14 cellular contexts compared by ENCODE assay signal in the genomic region with DNA sequence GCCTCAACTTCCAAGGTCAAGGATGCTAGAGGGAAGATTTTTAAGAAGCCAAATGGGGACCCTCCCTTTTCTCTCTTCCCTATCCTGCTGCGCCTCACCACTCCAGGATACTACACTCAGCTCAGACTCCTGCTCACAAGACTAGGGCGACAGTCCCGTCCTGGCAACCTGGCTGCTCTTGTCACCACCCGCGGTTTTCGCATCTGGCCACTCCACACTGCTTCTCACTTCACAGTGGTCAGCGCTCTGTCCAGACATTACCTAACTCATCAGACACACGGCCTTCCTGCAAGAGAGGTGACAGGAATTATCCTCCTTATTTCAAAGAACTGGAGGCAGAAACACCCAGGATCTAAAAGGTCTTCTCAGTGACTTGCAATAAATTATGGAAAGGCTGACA. TPM values are rescaled to one million over a fixed set of nuclear protein-coding genes. Genes with fewer than 3 reads are reported as not detected.
A peak's percentile ranks its signal among the peaks of the same experiment; 100 is the strongest.
DNase-seq lines count a peak whose midpoint lies in the region; ATAC-seq and TF ChIP-seq lines count a peak whose summit lies in the region.
"Had no signal": no experiment of that assay in that cellular context is flagged by ENCODE, and none has a peak within 500 bp of the region (broad histone marks: within the 10 kb centered on the region; RNA-seq: fewer than 3 reads in every experiment).

No MANE protein-coding gene starts in this region.

- no peaks in the 10 kb centered on the region for H3K9me2 ChIP-seq in PC-3 (replicated peaks; ENCODE audit: low read length)

- H4K20me1 ChIP-seq in BLaER1 (no peaks in the 10 kb centered on the region), osteoblast (ENCODE audit: insufficient read depth, low read length) (no peaks in the 10 kb centered on the region), PC-3 (ENCODE audit: low read length) (no peaks in the 10 kb centered on the region)

- H3K4me1 ChIP-seq in BLaER1 (peaks cover 77% of the 10 kb centered on the region), esophagus muscularis mucosa (no peaks in the 10 kb centered on the region), osteoblast (ENCODE audit: insufficient read depth, low read length) (no peaks in the 10 kb centered on the region), PC-3 (ENCODE audit: insufficient read depth, low read length) (no peaks in the 10 kb centered on the region)

- POLR2A ChIA-PET in PC-3 (lab: Charles Lee; ENCODE audit: unreplicated experiment), result no interaction called here

- TF ChIP-seq CTCF in WERI-Rb-1 (IDR thresholded peaks at IDR 0.05; ENCODE audit: low read depth, low read length) (no peak), esophagus muscularis mucosa (IDR thresholded peaks at IDR 0.05) (no peak), osteoblast (IDR thresholded peaks at IDR 0.05; ENCODE audit: extremely low read depth, low read depth, low read length) (no peak), PC-3 (conservative IDR thresholded peaks at IDR 0.05; ENCODE audit: low read depth, low read length) (no peak)

- CTCF ChIA-PET in PC-3 (lab: Charles Lee), result no interaction called here

- TF ChIP-seq POLR2A in esophagus muscularis mucosa (IDR thresholded peaks at IDR 0.05; ENCODE audit: low read depth), result no peak

- peak overlapping the region; percentile 9; the same call in 1 of the 2 replicates for H3K4me3 ChIP-seq in BLaER1
- no peak overlapping the region for H3K4me3 ChIP-seq in WERI-Rb-1 (ENCODE audit: low read depth, low read length)
- H3K4me3 ChIP-seq in esophagus muscularis mucosa, result no peak overlapping the region
- H3K4me3 ChIP-seq in osteoblast (ENCODE audit: insufficient read depth, low read length), result no peak overlapping the region
- H3K4me3 ChIP-seq in PC-3 (ENCODE audit: low read length), result no peak overlapping the region

- H3K9ac ChIP-seq in BLaER1, result peak overlapping the region; percentile 68; the same call in 1 of the 2 replicates
- H3K9ac ChIP-seq in PC-3 (ENCODE audit: low read length), result no peak overlapping the region

- H2AFZ ChIP-seq in osteoblast (ENCODE audit: low read length) (no peak overlapping the region), PC-3 (ENCODE audit: low read length) (no peak overlapping the region)

- ATAC-seq in PC-3, result no peak
- ATAC-seq: CD8-positive, alpha-beta T cell; HepG2 had no signal

- H3K27ac ChIP-seq in BLaER1 (peak overlapping the region; percentile 91), WERI-Rb-1 (peak overlapping the region; percentile 24), esophagus muscularis mucosa (replicated peaks in 1 of 4) (no peak overlapping the region), osteoblast (ENCODE audit: low read depth, low read length) (no peak overlapping the region), PC-3 (ENCODE audit: low read length) (no peak overlapping the region)

- no TSS peak for BruUV-seq in PC-3 (replicated peaks; lab: Mats Ljungman, UMichigan)

- no peaks in the 10 kb centered on the region for H3F3A ChIP-seq in PC-3 (ENCODE audit: low read length, unreplicated experiment)

- intact Hi-C loops in esophagus muscularis mucosa (cut with DNase I) (no loop called here), PC-3 (cut with micrococcal nuclease) (no loop called here)

- peak overlapping the region; percentile 80 for H3K4me2 ChIP-seq in BLaER1
- H3K4me2 ChIP-seq in osteoblast (ENCODE audit: insufficient read depth, low read length), result no peak overlapping the region
- H3K4me2 ChIP-seq in PC-3 (ENCODE audit: low read length), result no peak overlapping the region

- H3K36me3 ChIP-seq in BLaER1 (no peaks in the 10 kb centered on the region), WERI-Rb-1 (no peaks in the 10 kb centered on the region), esophagus muscularis mucosa (no peaks in the 10 kb centered on the region), osteoblast (ENCODE audit: insufficient read depth, low read length) (no peaks in the 10 kb centered on the region), PC-3 (ENCODE audit: low read depth, low read length) (no peaks in the 10 kb centered on the region)

- no peaks in the 10 kb centered on the region for H3K27me3 ChIP-seq in BLaER1
- H3K27me3 ChIP-seq in WERI-Rb-1 (ENCODE audit: insufficient read depth, low read depth, severe bottlenecking), result no peaks in the 10 kb centered on the region
- H3K27me3 ChIP-seq in esophagus muscularis mucosa, result no peaks in the 10 kb centered on the region
- H3K27me3 ChIP-seq in osteoblast (ENCODE audit: insufficient read depth, low read length), result no peaks in the 10 kb centered on the region
- H3K27me3 ChIP-seq in PC-3 (ENCODE audit: low read length), result no peaks in the 10 kb centered on the region

- 94% methylated on average over 8 of the region's 8 CpGs for WGBS in esophagus muscularis mucosa

- in situ Hi-C loops in G401 (cut with HindIII; ENCODE audit: low sequenced_read_pairs), result no loop called here

- no peak for TF ChIP-seq EP300 in esophagus muscularis mucosa (IDR thresholded peaks at IDR 0.05)

- H3K9me3 ChIP-seq in BLaER1, result no peaks in the 10 kb centered on the region
- no peaks in the 10 kb centered on the region for H3K9me3 ChIP-seq in WERI-Rb-1 (ENCODE audit: severe bottlenecking)
- no peaks in the 10 kb centered on the region for H3K9me3 ChIP-seq in esophagus muscularis mucosa
- no peaks in the 10 kb centered on the region for H3K9me3 ChIP-seq in osteoblast (ENCODE audit: low read depth, low read length)
- no peaks in the 10 kb centered on the region for H3K9me3 ChIP-seq in PC-3 (ENCODE audit: low read length)

- H3K79me2 ChIP-seq in osteoblast (ENCODE audit: insufficient read depth, low read length) (no peaks in the 10 kb centered on the region), PC-3 (ENCODE audit: low read length) (no peaks in the 10 kb centered on the region)

- peak; percentile 93 for DNase-seq in G401 (ENCODE audit: low spot score)
- DNase-seq in WERI-Rb-1, result peak; percentile 44
- DNase-seq in esophagus muscularis mucosa (ENCODE audit: extremely low spot score), result peak; percentile 82
- DNase-seq in osteoblast (ENCODE audit: insufficient read length, low spot score, missing footprints), result no peak
- DNase-seq in PC-3, result no peak
- DNase-seq in HK-2 (ENCODE audit: unreplicated experiment), result no peak
- DNase-seq: CD8-positive, alpha-beta T cell; COR-L47; DMS153; GOT3; H9 had no signal

RNA-seq across cellular contexts. Expression of gene ASTN1, which starts 42.1 kb away (rescaled TPM):
- total RNA-seq in G401 (2014; rRNA removed; shearing (Covaris generic)), result not detected in 2 replicates
- 1 to 10 TPM; 1.2 to 2.2 (median 1.6) TPM for total RNA-seq in esophagus muscularis mucosa
- total RNA-seq in osteoblast, result under 0.01 TPM in 1 of 2 replicates, not detected in the other
- not detected in 2 replicates for total RNA-seq in PC-3 (2014; rRNA removed)
- total RNA-seq: B cell; CD8-positive, alpha-beta T cell; HepG2 had no signal

RNA-seq across cellular contexts. Expression of gene BRINP2, which starts 48.3 kb away (rescaled TPM):
- total RNA-seq in G401 (2014; rRNA removed; shearing (Covaris generic)), result not detected in 2 replicates
- total RNA-seq in esophagus muscularis mucosa, result 1 to 10 TPM in 1 of 4 donors, under 1 TPM in 3; 0.42 to 1.7 (median 0.70) TPM
- total RNA-seq in osteoblast, result not detected in 2 replicates
- 2.6 and 3.7 TPM in 2 replicates for total RNA-seq in PC-3 (2014; rRNA removed)
- total RNA-seq: B cell; CD8-positive, alpha-beta T cell; H9 had no signal

Comparison
In these comparisons a context has a peak if more than half of its experiments do, and no peak if none do; other contexts are left out.
1. H3K27ac ChIP-seq: peak in BLaER1 (single experiment) and WERI-Rb-1 (single experiment); none in esophagus muscularis mucosa (0 of 4), osteoblast (single experiment) and PC-3 (single experiment).
2. DNase-seq: peak in G401 (single experiment), WERI-Rb-1 (single experiment) and esophagus muscularis mucosa (single experiment); none in osteoblast (single experiment), PC-3 (single experiment) and HK-2 (single experiment).